9 cellular contexts compared by ENCODE assay signal in genomic region chr16:29848420-29849297, GRCh38. TPM values are rescaled to one million over a fixed set of nuclear protein-coding genes. Genes with fewer than 3 reads are reported as not detected.
DNase-seq lines count a peak whose midpoint lies in the region; ATAC-seq and TF ChIP-seq lines count a peak whose summit lies in the region.
"Had no signal": no experiment of that assay in that cellular context is flagged by ENCODE, and none has a peak within 500 bp of the region (broad histone marks: within the 10 kb centered on the region; RNA-seq: fewer than 3 reads in every experiment).

No MANE protein-coding gene starts in this region.

- no peaks in the 10 kb centered on the region for H3K27me3 Mint-ChIP-seq in activated naive CD4-positive, alpha-beta T cell treated with anti-CD3 and anti-CD28 coated beads, Interleukin-2, amount 50 U/mL, for 24 hours
- H3K27me3 Mint-ChIP-seq: dendritic cell treated with granulocyte-macrophage colony-stimulating factor and Interleukin-4, amounts not matched to agents 40 ng/mL and 50 ng/mL, for 4 days had no signal

- peak; percentile 79 to 90 (median 84) for ATAC-seq in psoas muscle

- no peak overlapping the region for H2AFZ ChIP-seq in SU-DHL-6 (ENCODE audit: low read depth, low read length, severe bottlenecking)

- intact Hi-C loops in psoas muscle (cut with DNase I) (loop anchor here in 1 of 2 donors (1.0 to 5.0 kb wide), 2 partner anchors 41 to 146 kb away; no protein-coding TSS in a partner anchor), vagina (cut with DNase I) (no loop called here)

- H3K4me1 Mint-ChIP-seq in activated naive CD4-positive, alpha-beta T cell treated with anti-CD3 and anti-CD28 coated beads, Interleukin-2, amount 50 U/mL, for 24 hours = peaks cover 5% of the 10 kb centered on the region

- no peaks in the 10 kb centered on the region for H3K79me2 ChIP-seq in SU-DHL-6 (ENCODE audit: insufficient read depth, low read length)

- H3K9me3 Mint-ChIP-seq in activated naive CD4-positive, alpha-beta T cell treated with anti-CD3 and anti-CD28 coated beads, Interleukin-2, amount 50 U/mL, for 24 hours = no peaks in the 10 kb centered on the region
- H3K9me3 Mint-ChIP-seq: dendritic cell treated with granulocyte-macrophage colony-stimulating factor and Interleukin-4, amounts not matched to agents 40 ng/mL and 50 ng/mL, for 4 days had no signal

- peaks cover 9% of the 10 kb centered on the region for H3K4me1 ChIP-seq in cardiac muscle cell (ENCODE audit: low read depth)
- no peaks in the 10 kb centered on the region for H3K4me1 ChIP-seq in psoas muscle
- peaks cover 18% of the 10 kb centered on the region for H3K4me1 ChIP-seq in vagina

- H3F3A ChIP-seq in SU-DHL-6 (ENCODE audit: insufficient read depth) = no peaks in the 10 kb centered on the region

- no peaks in the 10 kb centered on the region for H3K9me3 ChIP-seq in SU-DHL-6 (ENCODE audit: insufficient read depth, low read length)
- H3K9me3 ChIP-seq in cardiac muscle cell (ENCODE audit: low read depth) = no peaks in the 10 kb centered on the region
- no peaks in the 10 kb centered on the region for H3K9me3 ChIP-seq in psoas muscle
- H3K9me3 ChIP-seq in vagina = no peaks in the 10 kb centered on the region

- H3K27me3 ChIP-seq in SU-DHL-6 (ENCODE audit: low read length) (no peaks in the 10 kb centered on the region), cardiac muscle cell (no peaks in the 10 kb centered on the region), psoas muscle (ENCODE audit: insufficient read depth in 3 of 3, low read length in 2 of 3) (no peaks in the 10 kb centered on the region), vagina (no peaks in the 10 kb centered on the region)

- H3K9ac ChIP-seq in SU-DHL-6 (ENCODE audit: low read length) = no peak overlapping the region

- H3K27ac ChIP-seq in SU-DHL-6 (ENCODE audit: low read depth, low read length) (no peak overlapping the region), cardiac muscle cell (peak overlapping the region; percentile 80), psoas muscle (no peak overlapping the region), vagina (peak overlapping the region; percentile 50)

- no peak for TF ChIP-seq POLR2A in vagina (IDR thresholded peaks at IDR 0.05)

- H3K4me3 Mint-ChIP-seq in activated naive CD4-positive, alpha-beta T cell treated with anti-CD3 and anti-CD28 coated beads, Interleukin-2, amount 50 U/mL, for 24 hours = no peak overlapping the region
- H3K4me3 Mint-ChIP-seq: dendritic cell treated with granulocyte-macrophage colony-stimulating factor and Interleukin-4, amounts not matched to agents 40 ng/mL and 50 ng/mL, for 4 days had no signal

- peak overlapping the region; percentile 41 for H3K27ac Mint-ChIP-seq in activated naive CD4-positive, alpha-beta T cell treated with anti-CD3 and anti-CD28 coated beads, Interleukin-2, amount 50 U/mL, for 24 hours
- H3K27ac Mint-ChIP-seq: dendritic cell treated with granulocyte-macrophage colony-stimulating factor and Interleukin-4, amounts not matched to agents 40 ng/mL and 50 ng/mL, for 4 days had no signal

- TF ChIP-seq CTCF in SU-DHL-6 (IDR thresholded peaks at IDR 0.05; ENCODE audit: insufficient read depth, low read length, poor library complexity, severe bottlenecking) (peak; percentile 81), cardiac muscle cell (IDR thresholded peaks at IDR 0.05; ENCODE audit: low read depth, low read length) (peak; percentile 89), psoas muscle (IDR thresholded peaks at IDR 0.05) (peak; percentile 86), vagina (IDR thresholded peaks at IDR 0.05) (peak; percentile 62 to 72 (median 70))

- WGBS in psoas muscle, 3 donors = 31 to 40% (median 38%) methylated on average over 14 to 15 of the region's 15 CpGs

- no peaks in the 10 kb centered on the region for H4K20me1 ChIP-seq in SU-DHL-6 (ENCODE audit: low read depth, low read length)

- H3K4me2 ChIP-seq in SU-DHL-6 (ENCODE audit: low read depth, low read length, poor library complexity, severe bottlenecking) = no peak overlapping the region

- DNase-seq in DMS53 treated with DMSO at 0.1 percent for 48 hours (lab: John Stamatoyannopoulos, UW; ENCODE audit: unreplicated experiment) (peak; percentile 26), HuH-7.5 (ENCODE audit: low spot score) (peak; percentile 85), cardiac muscle cell (ENCODE audit: low read depth in 1 of 2, low spot score in 1 of 2) (peak; percentile 68 to 74), psoas muscle (peak; percentile 80 to 91), vagina (ENCODE audit: extremely low spot score in 2 of 2) (no peak), GOT3 (lab: John Stamatoyannopoulos, UW) (no peak)

- no peaks in the 10 kb centered on the region for H3K36me3 ChIP-seq in SU-DHL-6 (ENCODE audit: low read length)
- H3K36me3 ChIP-seq in cardiac muscle cell = no peaks in the 10 kb centered on the region
- H3K36me3 ChIP-seq in psoas muscle (ENCODE audit: insufficient read depth in 1 of 2, low read depth in 1 of 2) = peaks cover 0 to 43% of the 10 kb centered on the region in 2 donors
- peaks cover 0 to 38% of the 10 kb centered on the region in 2 donors for H3K36me3 ChIP-seq in vagina

- no peaks in the 10 kb centered on the region for H3K9me2 ChIP-seq in SU-DHL-6 (replicated peaks; ENCODE audit: insufficient read depth, low read length)

- H3K4me3 ChIP-seq in SU-DHL-6 (ENCODE audit: insufficient read depth, low read length, poor library complexity, severe bottlenecking) (no peak overlapping the region), cardiac muscle cell (no peak overlapping the region), psoas muscle (no peak overlapping the region), vagina (no peak overlapping the region)

- H3K36me3 Mint-ChIP-seq in activated naive CD4-positive, alpha-beta T cell treated with anti-CD3 and anti-CD28 coated beads, Interleukin-2, amount 50 U/mL, for 24 hours = peaks cover 6% of the 10 kb centered on the region

RNA-seq across cellular contexts. Expression of gene CDIPT, which starts 14.4 kb away (rescaled TPM):
- 138 and 139 TPM in 2 replicates for total RNA-seq in cardiac muscle cell
- 144 TPM in 2 replicates for polyA plus RNA-seq in cardiac muscle cell
- total RNA-seq in psoas muscle = 10 to 100 TPM; 24.7 to 36.4 (median 32.3) TPM
- 10 to 100 TPM; 33.3 to 54.3 (median 38.5) TPM for polyA plus RNA-seq in psoas muscle
- total RNA-seq in vagina = 89.4 TPM

RNA-seq across cellular contexts. Expression of gene MVP, which starts 28.4 kb away (rescaled TPM):
- total RNA-seq in cardiac muscle cell = 8.9 and 25.0 TPM in 2 replicates
- 9.3 and 21.2 TPM in 2 replicates for polyA plus RNA-seq in cardiac muscle cell
- total RNA-seq in psoas muscle = 10 to 100 TPM; 27.9 to 75.9 (median 51.6) TPM
- polyA plus RNA-seq in psoas muscle = 10 to 100 TPM; 17.6 to 34.3 (median 34.1) TPM
- 111 TPM for total RNA-seq in vagina

RNA-seq across cellular contexts. Expression of gene PAGR1, which starts 32.7 kb away (rescaled TPM):
- total RNA-seq in cardiac muscle cell = 113 and 120 TPM in 2 replicates
- polyA plus RNA-seq in cardiac muscle cell = 106 and 113 TPM in 2 replicates
- total RNA-seq in psoas muscle = 10 to 100 TPM in 3 of 4 donors, 1 to 10 TPM in 1; 9.4 to 14.2 (median 11.0) TPM
- polyA plus RNA-seq in psoas muscle = 10 to 100 TPM; 19.8 to 36.8 (median 35.5) TPM
- 23.6 TPM for total RNA-seq in vagina

RNA-seq across cellular contexts. Expression of gene PRRT2, which starts 36.7 kb away (rescaled TPM):
- 17.9 and 19.7 TPM in 2 replicates for total RNA-seq in cardiac muscle cell
- 19.3 and 19.8 TPM in 2 replicates for polyA plus RNA-seq in cardiac muscle cell
- 1 to 10 TPM in 1 of 4 donors, under 1 TPM in 3; 0.22 to 1.8 (median 0.75) TPM for total RNA-seq in psoas muscle
- polyA plus RNA-seq in psoas muscle = under 1 TPM; 0.17 to 0.44 (median 0.18) TPM
- total RNA-seq in vagina = 20.4 TPM

RNA-seq across cellular contexts. Expression of gene MAZ, which starts 42.3 kb away (rescaled TPM):
- 310 and 370 TPM in 2 replicates for total RNA-seq in cardiac muscle cell
- polyA plus RNA-seq in cardiac muscle cell = 186 and 257 TPM in 2 replicates
- total RNA-seq in psoas muscle = 100 to 1,000 TPM; 112 to 161 (median 125) TPM
- polyA plus RNA-seq in psoas muscle = 100 to 1,000 TPM in 2 of 3 donors, 10 to 100 TPM in 1; 94.9 to 193 (median 131) TPM
- 87.7 TPM for total RNA-seq in vagina

Comparison
In these comparisons a context has a peak if more than half of its experiments do, and no peak if none do; other contexts are left out.
1. DNase-seq: peak in DMS53 treated with DMSO at 0.1 percent for 48 hours (single experiment), HuH-7.5 (single experiment), cardiac muscle cell (2 of 2) and psoas muscle (2 of 2); none in vagina (0 of 2) and GOT3 (single experiment).
2. H3K27ac ChIP-seq: peak in cardiac muscle cell (single experiment) and vagina (single experiment); none in SU-DHL-6 (single experiment) and psoas muscle (single experiment).
3. Peak in every context shown above with its lines, with median percentiles within 50 percentile points of each other: CTCF ChIP-seq.